ENCODE assay signal across 11 cellular contexts in the genomic region with DNA sequence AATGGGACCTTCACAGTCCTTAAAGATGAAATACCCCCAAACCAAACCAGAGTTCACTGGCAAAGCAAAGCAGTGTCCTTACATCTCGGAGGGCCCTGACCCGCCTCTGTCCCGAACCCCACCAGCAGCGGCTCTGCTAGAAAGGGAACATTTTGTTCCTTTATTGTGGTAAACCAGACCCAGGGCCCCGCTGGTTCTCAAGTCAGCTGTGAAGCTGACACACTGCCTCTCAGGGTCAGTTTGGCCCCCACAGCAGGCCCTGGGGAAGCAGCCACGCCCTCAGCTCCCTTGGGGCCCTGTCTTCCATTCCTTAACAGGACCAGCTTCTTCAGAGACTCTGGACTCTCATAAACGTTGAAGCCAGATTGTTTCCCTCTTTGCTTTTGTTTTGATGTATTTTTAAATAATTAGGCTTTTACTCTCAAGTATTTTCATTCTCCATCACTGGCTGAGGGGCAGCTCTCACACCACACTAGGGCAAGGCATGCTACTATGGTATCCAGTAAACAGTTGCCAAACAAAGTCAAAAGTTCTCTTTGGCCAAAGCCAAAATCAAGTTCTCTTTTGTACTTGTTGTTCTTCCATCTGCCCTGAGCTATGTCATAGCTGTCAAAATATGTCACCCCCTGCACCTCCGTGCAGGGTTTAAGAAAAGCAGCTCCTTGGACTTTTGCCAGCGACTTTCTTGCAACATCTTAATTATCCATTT.
DNase-seq lines count a peak whose midpoint lies in the region; ATAC-seq, FAIRE-seq and TF ChIP-seq lines count a peak whose summit lies in the region.
"Had no signal": no experiment of that assay in that cellular context is flagged by ENCODE, and none has a peak within 500 bp of the region (broad histone marks: within the 10 kb centered on the region; RNA-seq: fewer than 3 reads in every experiment).

No MANE protein-coding gene starts in this region.

- 49% methylated on average over 9 of the region's 9 CpGs for WGBS in suprapubic skin

- no peaks in the 10 kb centered on the region for H3K27me3 ChIP-seq in suprapubic skin

- H3K27ac ChIP-seq in suprapubic skin = peak overlapping the region; percentile 79
- H3K27ac ChIP-seq in RWPE1 = no peak overlapping the region

- H3K4me1 ChIP-seq in suprapubic skin = peaks cover 31% of the 10 kb centered on the region

- TF ChIP-seq CTCF in suprapubic skin (IDR thresholded peaks at IDR 0.05) (no peak), RWPE1 (conservative IDR thresholded peaks at IDR 0.05; ENCODE audit: low read depth) (no peak)

- no peak for TF ChIP-seq POLR2A in suprapubic skin (IDR thresholded peaks at IDR 0.05)

- FAIRE-seq in endometrium (lab: Jason Lieb, UNC) = peak; percentile 96

- CTCF ChIA-PET in RWPE1 (lab: Yijun Ruan, JAX) = no interaction called here

- peak; percentile 85 for TF ChIP-seq EP300 in suprapubic skin (IDR thresholded peaks at IDR 0.05)

- H3K4me3 ChIP-seq in suprapubic skin = no peak overlapping the region

- no peaks in the 10 kb centered on the region for H3K9me3 ChIP-seq in suprapubic skin

- no peak for ATAC-seq in HG03460 (IDR thresholded peaks at IDR 0.05; ENCODE audit: unreplicated experiment)
- ATAC-seq in GM21528 (IDR thresholded peaks at IDR 0.05; ENCODE audit: low FRiP score, unreplicated experiment) = no peak
- no peak for ATAC-seq in GM21381 (IDR thresholded peaks at IDR 0.05; ENCODE audit: unreplicated experiment)

- POLR2A ChIA-PET in RWPE1 (lab: Yijun Ruan, JAX; ENCODE audit: low non-redundant PET) = no interaction called here

- no peaks in the 10 kb centered on the region for H3K36me3 ChIP-seq in suprapubic skin

- DNase-seq in NCI-H226 (peak; percentile 2), midbrain (lab: John Stamatoyannopoulos, UW) (peak; percentile 43), suprapubic skin (ENCODE audit: low spot score in 2 of 2) (peak; percentile 90 to 93), RWPE1 (ENCODE audit: low spot score) (no peak)
- DNase-seq: amniotic stem cell, HCEC 1CT, NCI-H1092 had no signal
